Comparison of ENCODE assay signal across 21 cellular contexts in the genomic region with DNA sequence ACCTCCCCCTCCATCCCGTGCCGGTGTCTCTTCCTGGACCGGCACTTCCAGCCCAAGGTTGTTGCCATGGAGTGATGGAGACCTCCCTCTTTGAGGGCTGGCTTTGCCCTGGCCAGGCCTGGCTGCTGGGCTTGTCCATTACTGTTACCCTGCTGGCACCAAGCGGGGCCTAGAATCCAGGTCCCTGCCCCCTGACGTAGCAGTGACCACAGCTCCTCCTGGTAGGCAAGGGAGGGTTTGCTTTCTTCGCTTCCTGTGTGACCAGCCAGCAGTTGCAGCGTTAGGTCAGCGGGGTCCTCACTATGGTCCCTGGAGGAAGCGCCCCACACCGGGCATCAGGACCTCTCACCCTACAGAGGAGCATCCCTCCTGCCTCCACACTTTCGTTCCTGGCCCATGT.
DNase-seq lines count a peak whose midpoint lies in the region; ATAC-seq and TF ChIP-seq lines count a peak whose summit lies in the region.
"Had no signal": no experiment of that assay in that cellular context is flagged by ENCODE, and none has a peak within 500 bp of the region (broad histone marks: within the 10 kb centered on the region; RNA-seq: fewer than 3 reads in every experiment).

No MANE protein-coding gene starts in this region.

- no peak overlapping the region for H3K4me2 ChIP-seq in IMR-90 (ENCODE audit: low read depth, low read length)
- H3K4me2 ChIP-seq: PC-9 had no signal

- no peaks in the 10 kb centered on the region for H3K4me1 Mint-ChIP-seq in natural killer cell

- H3K27me3 Mint-ChIP-seq in natural killer cell (ENCODE audit: low read depth in 2 of 2), result peaks cover 0 to 4% of the 10 kb centered on the region in 2 donors

- H3K9me3 ChIP-seq in IMR-90 (ENCODE audit: control insufficient read depth, insufficient read depth, low read length), result no peaks in the 10 kb centered on the region
- no peaks in the 10 kb centered on the region for H3K9me3 ChIP-seq in sigmoid colon
- H3K9me3 ChIP-seq: MG63 had no signal

- no peak overlapping the region for H3K27ac Mint-ChIP-seq in natural killer cell
- H3K27ac Mint-ChIP-seq: CD8-positive, alpha-beta T cell had no signal

- H2BK120ac ChIP-seq in IMR-90 (ENCODE audit: low read depth, low read length), result peak overlapping the region; percentile 29; the same call in 1 of the 2 replicates

- H4K8ac ChIP-seq in IMR-90 (ENCODE audit: low read depth in 2 of 2, low read length in 2 of 2), result no peak overlapping the region

- no peak overlapping the region for H3K9ac ChIP-seq in IMR-90 (ENCODE audit: low read depth, low read length)

- POLR2A ChIA-PET in IMR-90 (lab: Charles Lee; ENCODE audit: unreplicated experiment), result no interaction called here

- no peak overlapping the region for H2BK20ac ChIP-seq in IMR-90 (ENCODE audit: low read depth, low read length)

- WGBS in IMR-90 (ENCODE audit: extremely low coverage in 2 of 2, insufficient read length in 1 of 2), 2 experiments, result no CpG with 5 or more reads among the region's 11 CpGs
- 72 to 86% methylated on average over 11 of the region's 11 CpGs for WGBS in sigmoid colon, 2 donors

- H3K27ac ChIP-seq in IMR-90 (ENCODE audit: insufficient read depth, low read length) (no peak overlapping the region), sigmoid colon (no peak overlapping the region)
- H3K27ac ChIP-seq: 22Rv1, PC-9 had no signal

- H3K18ac ChIP-seq in IMR-90 (ENCODE audit: low read depth, low read length), result no peak overlapping the region

- H4K5ac ChIP-seq in IMR-90 (ENCODE audit: low read depth, low read length), result no peak overlapping the region

- CTCF ChIA-PET in IMR-90 (lab: Yijun Ruan, JAX), result no interaction called here

- DNase-seq in activated T-cell treated with anti-CD3 and anti-CD28 coated beads, Interleukin-2, amount 50 U/mL, for 1 hour, result peak; percentile 4
- no peak for DNase-seq in activated T-cell treated with anti-CD3 and anti-CD28 coated beads, Interleukin-2, amount 50 U/mL, for 48 hours
- DNase-seq in IMR-90 (no peak), natural killer cell (peak; percentile 9), sigmoid colon (peak; percentile 40)
- DNase-seq in activated CD4-positive, alpha-beta T cell treated with anti-CD3 and anti-CD28 coated beads for 1 hour, result no peak
- no peak for DNase-seq in stimulated activated CD8-positive, alpha-beta memory T cell treated with anti-CD3 and anti-CD28 coated beads, Interleukin-4, amount 100 ng/mL, for 48 hours
- DNase-seq: ACHN; C1 segment of cervical spinal cord; CD8-positive, alpha-beta T cell; DND-41; MG63; NCI-H1048; NCI-H1436; NCI-H187 treated with DMSO at 0.1 percent for 48 hours; NCI-H748 treated with DMSO at 0.1 percent for 48 hours; PC-9; RPMI8226 had no signal

- no peak overlapping the region for H2BK15ac ChIP-seq in IMR-90 (ENCODE audit: low read depth, low read length)

- TF ChIP-seq POLR2A in IMR-90 (IDR thresholded peaks at IDR 0.05; ENCODE audit: low read depth, low read length), result no peak
- TF ChIP-seq POLR2A in sigmoid colon (IDR thresholded peaks at IDR 0.05), result no peak

- H2AFZ ChIP-seq in IMR-90 (replicated peaks; ENCODE audit: low read length, poor library complexity), result peak overlapping the region; percentile 32
- H2AFZ ChIP-seq: PC-9 had no signal

- no peaks in the 10 kb centered on the region for H3K36me3 ChIP-seq in IMR-90 (ENCODE audit: control insufficient read depth, insufficient read depth, low read length)
- no peaks in the 10 kb centered on the region for H3K36me3 ChIP-seq in sigmoid colon
- H3K36me3 ChIP-seq: MG63 had no signal

- no peak overlapping the region for H3K56ac ChIP-seq in IMR-90 (ENCODE audit: extremely low read depth, insufficient read depth, low read length)

- H3K4me1 ChIP-seq in IMR-90 (ENCODE audit: control insufficient read depth, insufficient read depth, low read length) (peaks cover 24% of the 10 kb centered on the region), sigmoid colon (no peaks in the 10 kb centered on the region)

- no peak for TF ChIP-seq EP300 in sigmoid colon (IDR thresholded peaks at IDR 0.05)

- no peak overlapping the region for H4K91ac ChIP-seq in IMR-90 (ENCODE audit: insufficient read depth, low read depth, low read length)

- H3K4me3 Mint-ChIP-seq in natural killer cell, result no peak overlapping the region
- H3K4me3 Mint-ChIP-seq: CD8-positive, alpha-beta T cell had no signal

- no peak overlapping the region for H2BK5ac ChIP-seq in IMR-90 (ENCODE audit: low read depth, low read length, poor library complexity, severe bottlenecking)

- H3K79me1 ChIP-seq in IMR-90 (ENCODE audit: low read depth in 1 of 2, low read length in 2 of 2), result no peaks in the 10 kb centered on the region; a peak in 1 of 4 replicates

- no peak overlapping the region for H2AK9ac ChIP-seq in IMR-90 (replicated peaks; ENCODE audit: low read depth, low read length, poor library complexity)

- no peak overlapping the region for H3K23ac ChIP-seq in IMR-90 (ENCODE audit: low read depth, low read length)

- H3K9me1 ChIP-seq in IMR-90 (ENCODE audit: insufficient read depth, low read length), result peaks cover 8% of the 10 kb centered on the region

- no TSS peak for BruUV-seq in IMR-90 (replicated peaks; lab: Mats Ljungman, UMichigan)

- intact Hi-C loops in IMR-90 (cut with micrococcal nuclease) (no loop called here), natural killer cell (cut with micrococcal nuclease) (no loop called here), sigmoid colon (cut with DNase I) (no loop called here)

- no peaks in the 10 kb centered on the region for H4K20me1 ChIP-seq in IMR-90 (ENCODE audit: insufficient read depth, low read length)

- no peak for TF ChIP-seq RAD21 in IMR-90 (IDR thresholded peaks at IDR 0.05; ENCODE audit: low read length)

- dilution Hi-C loops in IMR-90 (cut with HindIII; ENCODE audit: low sequenced_read_pairs, unreplicated experiment), result no loop called here

- H3K27me3 ChIP-seq in IMR-90 (ENCODE audit: control insufficient read depth, insufficient read depth, low read length), result no peaks in the 10 kb centered on the region
- no peaks in the 10 kb centered on the region for H3K27me3 ChIP-seq in sigmoid colon
- H3K27me3 ChIP-seq: MG63 had no signal

- no peak overlapping the region; the same call in 1 of the 2 replicates for H3K4ac ChIP-seq in IMR-90 (ENCODE audit: low read depth, low read length)

- in situ Hi-C loops in IMR-90 (cut with MboI; ENCODE audit: low sequenced_read_pairs), result no loop called here

- TF ChIP-seq CTCF in IMR-90 (conservative IDR thresholded peaks at IDR 0.05; ENCODE audit: low read depth, low read length), result no peak
- TF ChIP-seq CTCF in natural killer cell (IDR thresholded peaks at IDR 0.05), result no peak
- TF ChIP-seq CTCF in sigmoid colon (IDR thresholded peaks at IDR 0.05), result no peak

- H3K14ac ChIP-seq in IMR-90 (replicated peaks; ENCODE audit: low read depth, low read length), result no peak overlapping the region

- ATAC-seq in IMR-90 (ENCODE audit: low read depth), result no peak
- no peak for ATAC-seq in natural killer cell
- ATAC-seq in HG02973 (IDR thresholded peaks at IDR 0.05; ENCODE audit: unreplicated experiment), result no peak
- ATAC-seq: CD8-positive, alpha-beta T cell; GM12878 had no signal

- no peaks in the 10 kb centered on the region for H3K9me3 Mint-ChIP-seq in natural killer cell
- H3K9me3 Mint-ChIP-seq: CD8-positive, alpha-beta T cell had no signal

- H2AK5ac ChIP-seq in IMR-90 (ENCODE audit: low read depth, low read length), result peak overlapping the region; percentile 87

- no peaks in the 10 kb centered on the region for H3K36me3 Mint-ChIP-seq in natural killer cell
- H3K36me3 Mint-ChIP-seq: CD8-positive, alpha-beta T cell had no signal

- H3K4me3 ChIP-seq in IMR-90 (ENCODE audit: insufficient read depth, low read depth, low read length) (no peak overlapping the region), sigmoid colon (no peak overlapping the region)
- H3K4me3 ChIP-seq: GM12878, MG63, PC-9 had no signal

TF ChIP-seq in IMR-90, 13 proteins besides CTCF, POLR2A, EP300 and RAD21:
- TF ChIP-seq BHLHE40 (IDR thresholded peaks at IDR 0.05; ENCODE audit: low read depth, low read length) (no peak), RFX5 (IDR thresholded peaks at IDR 0.05; ENCODE audit: low read depth, low read length) (no peak), NFE2L2 (IDR thresholded peaks at IDR 0.05; ENCODE audit: low read depth, low read length) (no peak), MAFK (IDR thresholded peaks at IDR 0.05; ENCODE audit: low read depth, low read length) (no peak), SMC3 (IDR thresholded peaks at IDR 0.05; ENCODE audit: low read depth, low read length) (no peak), FOS (IDR thresholded peaks at IDR 0.05; ENCODE audit: low read depth, low read length) (no peak), MXI1 (IDR thresholded peaks at IDR 0.05; ENCODE audit: borderline replicate concordance, low read depth, low read length) (no peak)
- TF ChIP-seq, protein P1, sequence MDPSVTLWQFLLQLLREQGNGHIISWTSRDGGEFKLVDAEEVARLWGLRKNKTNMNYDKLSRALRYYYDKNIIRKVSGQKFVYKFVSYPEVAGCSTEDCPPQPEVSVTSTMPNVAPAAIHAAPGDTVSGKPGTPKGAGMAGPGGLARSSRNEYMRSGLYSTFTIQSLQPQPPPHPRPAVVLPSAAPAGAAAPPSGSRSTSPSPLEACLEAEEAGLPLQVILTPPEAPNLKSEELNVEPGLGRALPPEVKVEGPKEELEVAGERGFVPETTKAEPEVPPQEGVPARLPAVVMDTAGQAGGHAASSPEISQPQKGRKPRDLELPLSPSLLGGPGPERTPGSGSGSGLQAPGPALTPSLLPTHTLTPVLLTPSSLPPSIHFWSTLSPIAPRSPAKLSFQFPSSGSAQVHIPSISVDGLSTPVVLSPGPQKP (IDR thresholded peaks at IDR 0.05; ENCODE audit: borderline replicate concordance, low read depth, low read length), result no peak
- TF ChIP-seq, protein P2, sequence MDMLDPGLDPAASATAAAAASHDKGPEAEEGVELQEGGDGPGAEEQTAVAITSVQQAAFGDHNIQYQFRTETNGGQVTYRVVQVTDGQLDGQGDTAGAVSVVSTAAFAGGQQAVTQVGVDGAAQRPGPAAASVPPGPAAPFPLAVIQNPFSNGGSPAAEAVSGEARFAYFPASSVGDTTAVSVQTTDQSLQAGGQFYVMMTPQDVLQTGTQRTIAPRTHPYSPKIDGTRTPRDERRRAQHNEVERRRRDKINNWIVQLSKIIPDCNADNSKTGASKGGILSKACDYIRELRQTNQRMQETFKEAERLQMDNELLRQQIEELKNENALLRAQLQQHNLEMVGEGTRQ (IDR thresholded peaks at IDR 0.05; ENCODE audit: low read depth, low read length), result no peak

Comparison
In these comparisons a context has a peak if more than half of its experiments do, and no peak if none do; other contexts are left out.
1. DNase-seq: peak in activated T-cell treated with anti-CD3 and anti-CD28 coated beads, Interleukin-2, amount 50 U/mL, for 1 hour (single experiment), natural killer cell (single experiment) and sigmoid colon (single experiment); none in activated T-cell treated with anti-CD3 and anti-CD28 coated beads, Interleukin-2, amount 50 U/mL, for 48 hours (0 of 2), IMR-90 (single experiment), activated CD4-positive, alpha-beta T cell treated with anti-CD3 and anti-CD28 coated beads for 1 hour (single experiment) and stimulated activated CD8-positive, alpha-beta memory T cell treated with anti-CD3 and anti-CD28 coated beads, Interleukin-4, amount 100 ng/mL, for 48 hours (single experiment).